In the genomic region with DNA sequence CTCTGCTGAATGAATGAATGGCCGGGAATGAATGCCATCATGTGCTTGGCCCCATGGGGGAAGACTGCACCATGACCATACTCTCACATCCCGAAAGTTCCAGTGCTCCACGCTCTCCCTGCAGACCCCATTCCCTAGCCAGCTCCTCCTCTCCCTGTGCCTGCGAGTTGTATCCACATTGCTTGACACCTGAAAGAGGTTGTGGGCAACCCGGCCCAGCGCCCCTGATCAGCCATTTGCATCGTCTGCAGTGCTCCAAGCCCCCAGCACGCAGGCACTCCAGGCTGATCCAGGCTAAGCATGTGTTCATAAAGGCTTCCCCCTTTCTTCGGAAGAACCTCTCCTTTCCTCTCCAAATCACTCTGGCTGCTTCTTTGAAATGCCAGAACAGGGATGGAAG, we compare ENCODE assay signal across 18 cellular contexts.
DNase-seq lines count a peak whose midpoint lies in the region; ATAC-seq and TF ChIP-seq lines count a peak whose summit lies in the region.
"Had no signal": no experiment of that assay in that cellular context is flagged by ENCODE, and none has a peak within 500 bp of the region (broad histone marks: within the 10 kb centered on the region; RNA-seq: fewer than 3 reads in every experiment).

No MANE protein-coding gene starts in this region.

- DNase-seq in DMS79 treated with DMSO at 0.1 percent for 48 hours (lab: John Stamatoyannopoulos, UW): peak; percentile 72
- peak; percentile 66 for DNase-seq in chondrocyte (ENCODE audit: low spot score)
- no peak for DNase-seq in stimulated activated naive B cell treated with anti-CD40 and anti-IgM and Interleukin-4, amounts not matched to agents 10 μg/mL and 1 μg/mL and 100 μg/mL, for 72 hours
- no peak for DNase-seq in NCI-H2107 treated with DMSO at 0.1 percent for 48 hours (lab: John Stamatoyannopoulos, UW; ENCODE audit: unreplicated experiment)
- DNase-seq in osteocyte (ENCODE audit: extremely low spot score, unreplicated experiment): no peak
- DNase-seq in dermis blood vessel endothelial cell: no peak
- DNase-seq: BE2C; C1 segment of cervical spinal cord; CD4-positive, CD25-positive, alpha-beta regulatory T cell; CD8-positive, alpha-beta memory T cell; COR-L47; DMS 273 treated with DMSO at 0.1 percent for 48 hours; DMS53; GDM1; GOT3; H9; IMR-90 had no signal

- H3K36me3 Mint-ChIP-seq in chondrocyte (ENCODE audit: low read depth) (no peaks in the 10 kb centered on the region), nephron (ENCODE audit: low read depth) (no peaks in the 10 kb centered on the region), osteocyte (ENCODE audit: unreplicated experiment) (no peaks in the 10 kb centered on the region)
- no peaks in the 10 kb centered on the region for H3K36me3 Mint-ChIP-seq in stimulated activated naive B cell treated with anti-CD40 and anti-IgM and Interleukin-4, amounts not matched to agents 10 μg/mL and 1 μg/mL and 100 μg/mL, for 72 hours
- H3K36me3 Mint-ChIP-seq: CD4-positive, CD25-positive, alpha-beta regulatory T cell; CD8-positive, alpha-beta memory T cell had no signal

- H3K4me3 Mint-ChIP-seq in chondrocyte (ENCODE audit: unreplicated experiment): no peak overlapping the region
- H3K4me3 Mint-ChIP-seq in nephron: no peak overlapping the region
- H3K4me3 Mint-ChIP-seq in stimulated activated naive B cell treated with anti-CD40 and anti-IgM and Interleukin-4, amounts not matched to agents 10 μg/mL and 1 μg/mL and 100 μg/mL, for 72 hours: no peak overlapping the region
- no peak overlapping the region for H3K4me3 Mint-ChIP-seq in osteocyte (ENCODE audit: unreplicated experiment)
- H3K4me3 Mint-ChIP-seq: CD4-positive, CD25-positive, alpha-beta regulatory T cell; CD8-positive, alpha-beta memory T cell; H9 had no signal

- H3K4me1 Mint-ChIP-seq in chondrocyte (ENCODE audit: low read depth): no peaks in the 10 kb centered on the region
- peaks cover 13% of the 10 kb centered on the region for H3K4me1 Mint-ChIP-seq in nephron
- no peaks in the 10 kb centered on the region for H3K4me1 Mint-ChIP-seq in stimulated activated naive B cell treated with anti-CD40 and anti-IgM and Interleukin-4, amounts not matched to agents 10 μg/mL and 1 μg/mL and 100 μg/mL, for 72 hours
- no peaks in the 10 kb centered on the region for H3K4me1 Mint-ChIP-seq in osteocyte (ENCODE audit: unreplicated experiment)
- H3K4me1 Mint-ChIP-seq: CD4-positive, CD25-positive, alpha-beta regulatory T cell; CD8-positive, alpha-beta memory T cell had no signal

- H3K27ac Mint-ChIP-seq in chondrocyte (ENCODE audit: unreplicated experiment): no peak overlapping the region
- H3K27ac Mint-ChIP-seq in nephron: peak overlapping the region in 2 of 3 experiments; percentile 7 to 18
- peak overlapping the region; percentile 4 for H3K27ac Mint-ChIP-seq in stimulated activated naive B cell treated with anti-CD40 and anti-IgM and Interleukin-4, amounts not matched to agents 10 μg/mL and 1 μg/mL and 100 μg/mL, for 72 hours
- H3K27ac Mint-ChIP-seq in osteocyte (ENCODE audit: unreplicated experiment): no peak overlapping the region
- H3K27ac Mint-ChIP-seq: CD4-positive, CD25-positive, alpha-beta regulatory T cell; H9 had no signal

- H3K9me3 Mint-ChIP-seq in chondrocyte (ENCODE audit: low read depth) (peaks cover 19% of the 10 kb centered on the region), nephron (no peaks in the 10 kb centered on the region), osteocyte (ENCODE audit: unreplicated experiment) (peaks cover 26% of the 10 kb centered on the region)
- H3K9me3 Mint-ChIP-seq in stimulated activated naive B cell treated with anti-CD40 and anti-IgM and Interleukin-4, amounts not matched to agents 10 μg/mL and 1 μg/mL and 100 μg/mL, for 72 hours: no peaks in the 10 kb centered on the region
- H3K9me3 Mint-ChIP-seq: CD8-positive, alpha-beta memory T cell had no signal

- H3K27me3 Mint-ChIP-seq in chondrocyte (ENCODE audit: low read depth): no peaks in the 10 kb centered on the region
- H3K27me3 Mint-ChIP-seq in nephron (ENCODE audit: low read depth): peaks cover 30% of the 10 kb centered on the region
- no peaks in the 10 kb centered on the region for H3K27me3 Mint-ChIP-seq in stimulated activated naive B cell treated with anti-CD40 and anti-IgM and Interleukin-4, amounts not matched to agents 10 μg/mL and 1 μg/mL and 100 μg/mL, for 72 hours
- H3K27me3 Mint-ChIP-seq in osteocyte (ENCODE audit: unreplicated experiment): no peaks in the 10 kb centered on the region
- H3K27me3 Mint-ChIP-seq: CD4-positive, CD25-positive, alpha-beta regulatory T cell; CD8-positive, alpha-beta memory T cell had no signal

- TF ChIP-seq CTCF in chondrocyte (IDR thresholded peaks at IDR 0.05): no peak
- TF ChIP-seq CTCF in nephron (IDR thresholded peaks at IDR 0.05; ENCODE audit: unreplicated experiment in 3 of 3): no peak
- no peak for TF ChIP-seq CTCF in osteocyte (IDR thresholded peaks at IDR 0.05)

- no peak for ATAC-seq in stimulated activated naive B cell treated with anti-CD40 and anti-IgM and Interleukin-4, amounts not matched to agents 10 μg/mL and 1 μg/mL and 100 μg/mL, for 72 hours (replicated peaks)

Comparison
In these comparisons a context has a peak if more than half of its experiments do, and no peak if none do; other contexts are left out.
1. DNase-seq: peak in DMS79 treated with DMSO at 0.1 percent for 48 hours (single experiment) and chondrocyte (single experiment); none in stimulated activated naive B cell treated with anti-CD40 and anti-IgM and Interleukin-4, amounts not matched to agents 10 μg/mL and 1 μg/mL and 100 μg/mL, for 72 hours (single experiment), NCI-H2107 treated with DMSO at 0.1 percent for 48 hours (single experiment), osteocyte (single experiment) and dermis blood vessel endothelial cell (single experiment).
2. H3K27ac Mint-ChIP-seq: peak in nephron (2 of 3) and stimulated activated naive B cell treated with anti-CD40 and anti-IgM and Interleukin-4, amounts not matched to agents 10 μg/mL and 1 μg/mL and 100 μg/mL, for 72 hours (single experiment); none in chondrocyte (single experiment) and osteocyte (single experiment).